Comparison of ENCODE assay signal across 7 cellular contexts in genomic region chr6:42929088-42929927, GRCh38. TPM values are rescaled to one million over a fixed set of nuclear protein-coding genes. Genes with fewer than 3 reads are reported as not detected.
DNase-seq lines count a peak whose midpoint lies in the region; ATAC-seq and TF ChIP-seq lines count a peak whose summit lies in the region.

TSS of gene CNPY3 (plus strand) at chr6:42929480. CDS start at chr6:42929571, 91 bp downstream.

- peaks cover 16% of the 10 kb centered on the region for H3K4me1 ChIP-seq in hepatocyte (ENCODE audit: insufficient read depth)

- H3K4me3 ChIP-seq in hepatocyte: peak within 1 kb of the TSS; percentile 50

- 1% methylated on average over 62 of the region's 67 CpGs for WGBS in hepatocyte (ENCODE audit: low lambda C conversion rate, missing lambda C conversion rate)

- H3K36me3 ChIP-seq in hepatocyte (replicated peaks; ENCODE audit: insufficient read depth, low read depth): no peaks in the 10 kb centered on the region

- peak; percentile 52 for ATAC-seq in GM18508 (IDR thresholded peaks at IDR 0.05; ENCODE audit: insufficient read depth, unreplicated experiment)
- peak; percentile 74 for ATAC-seq in HG03025 (IDR thresholded peaks at IDR 0.05; ENCODE audit: low FRiP score, unreplicated experiment)

- peak within 1 kb of the TSS; percentile 82 for H3K4me2 ChIP-seq in hepatocyte

- no peaks in the 10 kb centered on the region for H3K27me3 ChIP-seq in hepatocyte

- H2AFZ ChIP-seq in hepatocyte: peak within 1 kb of the TSS; percentile 79

- H4K20me1 ChIP-seq in hepatocyte (ENCODE audit: insufficient read depth, poor library complexity, severe bottlenecking): no peaks in the 10 kb centered on the region

- peak within 1 kb of the TSS; percentile 97 for H3K27ac ChIP-seq in hepatocyte

- peak; percentile 93 to 98 for DNase-seq in NCI-H2081 (lab: John Stamatoyannopoulos, UW)
- DNase-seq in T1000 (lab: John Stamatoyannopoulos, UW): peak; percentile 86
- peak; percentile 98 for DNase-seq in astrocyte of the hippocampus (ENCODE audit: low read depth, low spot score)
- DNase-seq in hepatocyte (ENCODE audit: low spot score): peak; percentile 96
- DNase-seq in retina: peak; percentile 97

- peaks cover 38% of the 10 kb centered on the region for H3K79me2 ChIP-seq in hepatocyte

- TF ChIP-seq CTCF in hepatocyte (IDR thresholded peaks at IDR 0.05; ENCODE audit: poor library complexity): no peak

- no peaks in the 10 kb centered on the region for H3K9me2 ChIP-seq in hepatocyte (replicated peaks; ENCODE audit: insufficient read depth)

- H3K9me3 ChIP-seq in hepatocyte (ENCODE audit: low read depth): no peaks in the 10 kb centered on the region

RNA-seq across cellular contexts. Expression of gene CNPY3, which starts in this region (rescaled TPM):
- 53.8 and 71.8 TPM in 2 replicates for total RNA-seq in hepatocyte
- polyA plus RNA-seq in hepatocyte: 137 and 152 TPM in 2 replicates

Comparison
In these comparisons a context has a peak if more than half of its experiments do, and no peak if none do; other contexts are left out.
1. Peak in every context shown above with its lines: DNase-seq, ATAC-seq, H3K4me3 ChIP-seq and H3K27ac ChIP-seq.